In genomic region chr1:91166106-91166712, GRCh38 we compare ENCODE assay signal across 8 cellular contexts.
DNase-seq lines count a peak whose midpoint lies in the region; ATAC-seq and TF ChIP-seq lines count a peak whose summit lies in the region.

No MANE protein-coding gene starts in this region.

- TF ChIP-seq CTCF in 22Rv1 (IDR thresholded peaks at IDR 0.05) = peak; percentile 84

- no peak overlapping the region for H2AK5ac ChIP-seq in trophoblast cell (ENCODE audit: low read length)

- H3K23ac ChIP-seq in trophoblast cell (ENCODE audit: low read length) = no peak overlapping the region

- no peaks in the 10 kb centered on the region for H3K79me2 ChIP-seq in trophoblast cell (ENCODE audit: control insufficient read depth, insufficient read depth, low read length, poor library complexity)

- whole genome bisulfite sequencing in trophoblast cell (ENCODE audit: extremely low coverage, insufficient coverage, insufficient read length) = no CpG with 5 or more reads among the region's 6 CpGs

- no peak overlapping the region for H3K4me2 ChIP-seq in trophoblast cell (ENCODE audit: low read length)

- H3K36me3 ChIP-seq in trophoblast cell (ENCODE audit: control insufficient read depth in 1 of 2, insufficient read depth in 2 of 2, low read length in 2 of 2) = no peaks in the 10 kb centered on the region

- H3K18ac ChIP-seq in trophoblast cell (ENCODE audit: low read length) = no peak overlapping the region

- H4K8ac ChIP-seq in trophoblast cell (ENCODE audit: low read depth, low read length) = no peak overlapping the region

- no peaks in the 10 kb centered on the region for H3K9me3 ChIP-seq in trophoblast cell (ENCODE audit: insufficient read depth, low read depth, low read length)

- no peak overlapping the region for H2AFZ ChIP-seq in trophoblast cell (ENCODE audit: insufficient read depth, low read length, poor library complexity)

- H2BK5ac ChIP-seq in trophoblast cell (ENCODE audit: low read depth, low read length, poor library complexity) = no peak overlapping the region

- H3K14ac ChIP-seq in trophoblast cell (ENCODE audit: low read length) = no peak overlapping the region

- DNase-seq in GM03348 (ENCODE audit: low spot score) (peak; percentile 77), NCI-H748 (lab: John Stamatoyannopoulos, UW; ENCODE audit: unreplicated experiment) (peak; percentile 61), germinal center (ENCODE audit: low spot score) (peak; percentile 43), trophoblast cell (peak; percentile 42 to 83)
- peak; percentile 11 for DNase-seq in activated T-cell treated with anti-CD3 and anti-CD28 coated beads, Interleukin-2, amount 50 U/mL, for 4 hours

- H3K4me3 ChIP-seq in trophoblast cell (ENCODE audit: low read depth, low read length) = no peak overlapping the region

- H3K36me3 Mint-ChIP-seq in activated T-cell treated with anti-CD3 and anti-CD28 coated beads, Interleukin-2, amount 50 U/mL, for 4 hours (ENCODE audit: insufficient read depth) = no peaks in the 10 kb centered on the region

- no peaks in the 10 kb centered on the region for H3K9me3 Mint-ChIP-seq in activated T-cell treated with anti-CD3 and anti-CD28 coated beads, Interleukin-2, amount 50 U/mL, for 4 hours

- no peaks in the 10 kb centered on the region for H3K27me3 Mint-ChIP-seq in activated T-cell treated with anti-CD3 and anti-CD28 coated beads, Interleukin-2, amount 50 U/mL, for 4 hours (ENCODE audit: low read depth)

- no peak overlapping the region for H4K12ac ChIP-seq in trophoblast cell (ENCODE audit: low read depth, low read length)

- no peak overlapping the region for H4K91ac ChIP-seq in trophoblast cell (ENCODE audit: low read depth, low read length)

- H3K4ac ChIP-seq in trophoblast cell (ENCODE audit: low read depth, low read length) = no peak overlapping the region

- H2BK120ac ChIP-seq in trophoblast cell (ENCODE audit: insufficient read depth, low read length, poor library complexity) = no peak overlapping the region

- H3K27me3 ChIP-seq in trophoblast cell (ENCODE audit: insufficient read depth, low read length) = no peaks in the 10 kb centered on the region

- H3K4me1 Mint-ChIP-seq in activated T-cell treated with anti-CD3 and anti-CD28 coated beads, Interleukin-2, amount 50 U/mL, for 4 hours (ENCODE audit: low read depth) = peaks cover 2% of the 10 kb centered on the region

- ATAC-seq in HG03432 (IDR thresholded peaks at IDR 0.05; ENCODE audit: unreplicated experiment) (peak; percentile 64), HG03135 (IDR thresholded peaks at IDR 0.05; ENCODE audit: unreplicated experiment) (no peak)
- ATAC-seq in activated T-cell treated with anti-CD3 and anti-CD28 coated beads, Interleukin-2, amount 50 U/mL, for 4 hours = no peak

- H3K79me1 ChIP-seq in trophoblast cell (ENCODE audit: low read length) = peaks cover 2% of the 10 kb centered on the region

- H3K4me1 ChIP-seq in trophoblast cell (ENCODE audit: control insufficient read depth in 1 of 2, insufficient read depth in 2 of 2, low read length in 2 of 2) = peaks cover 4 to 9% of the 10 kb centered on the region in 2 experiments

- no peak overlapping the region for H3K4me3 Mint-ChIP-seq in activated T-cell treated with anti-CD3 and anti-CD28 coated beads, Interleukin-2, amount 50 U/mL, for 4 hours

- H3K27ac ChIP-seq in 22Rv1 (no peak overlapping the region), trophoblast cell (ENCODE audit: low read depth, low read length) (no peak overlapping the region)

- H2BK12ac ChIP-seq in trophoblast cell (ENCODE audit: low read length) = no peak overlapping the region

- no peak overlapping the region for H3K9ac ChIP-seq in trophoblast cell (ENCODE audit: low read length)

Comparison
In these comparisons a context has a peak if more than half of its experiments do, and no peak if none do; other contexts are left out.
1. DNase-seq: peak in every context shown above with its lines; median percentile 77 in GM03348; 62 in trophoblast cell; 61 in NCI-H748; 43 in germinal center; 11 in activated T-cell treated with anti-CD3 and anti-CD28 coated beads, Interleukin-2, amount 50 U/mL, for 4 hours.